Comparison of ENCODE assay signal across 11 cellular contexts in the genomic region with DNA sequence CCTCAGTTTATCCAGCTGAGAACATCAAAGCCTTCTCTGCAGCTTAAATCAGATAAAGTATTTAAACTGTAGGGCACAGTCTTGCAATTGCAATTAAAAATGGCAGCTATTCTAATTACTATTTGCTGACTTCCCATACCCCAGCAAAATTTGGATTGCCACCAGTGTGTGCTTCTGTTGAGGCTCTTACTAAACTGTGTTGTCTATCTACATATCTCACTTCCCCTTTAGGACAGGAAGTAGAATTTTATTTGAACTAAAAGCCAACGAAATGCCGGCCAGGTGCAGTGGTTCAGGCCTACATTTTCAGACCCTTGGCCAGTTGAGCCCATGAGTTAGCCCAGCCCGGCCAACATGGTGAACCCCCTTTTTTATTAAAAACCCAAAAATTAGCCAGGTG.
A peak's percentile ranks its signal among the peaks of the same experiment; 100 is the strongest.
DNase-seq lines count a peak whose midpoint lies in the region; ATAC-seq and TF ChIP-seq lines count a peak whose summit lies in the region.
"Had no signal": no experiment of that assay in that cellular context is flagged by ENCODE, and none has a peak within 500 bp of the region (broad histone marks: within the 10 kb centered on the region; RNA-seq: fewer than 3 reads in every experiment).

No MANE protein-coding gene starts in this region.

- peak overlapping the region; percentile 80 for H3K4me2 ChIP-seq in OCI-LY1 (ENCODE audit: low read length)

- H3K79me2 ChIP-seq in OCI-LY1 (ENCODE audit: insufficient read depth, low read length), result no peaks in the 10 kb centered on the region

- H3K27me3 ChIP-seq in OCI-LY1 (ENCODE audit: insufficient read depth, low read length), result no peaks in the 10 kb centered on the region

- no peaks in the 10 kb centered on the region for H3K36me3 ChIP-seq in OCI-LY1 (ENCODE audit: insufficient read depth, low read length)

- peak overlapping the region; percentile 74 for H3K9ac ChIP-seq in OCI-LY1 (ENCODE audit: low read length)

- no peaks in the 10 kb centered on the region for H3K9me2 ChIP-seq in OCI-LY1 (ENCODE audit: low read depth, low read length)

- H3F3A ChIP-seq in OCI-LY1 (ENCODE audit: insufficient read depth, low read length), result no peaks in the 10 kb centered on the region

- H3K9me3 ChIP-seq in OCI-LY1 (ENCODE audit: low read length), result no peaks in the 10 kb centered on the region

- H3K4me3 ChIP-seq in OCI-LY1 (ENCODE audit: low read depth, low read length, poor library complexity, severe bottlenecking), result peak overlapping the region; percentile 51

- H3K4me1 ChIP-seq in OCI-LY1 (ENCODE audit: insufficient read depth, low read length, severe bottlenecking), result peaks cover 30% of the 10 kb centered on the region

- no peak for DNase-seq in activated CD4-positive, alpha-beta T cell treated with anti-CD3 and anti-CD28 coated beads for 48 hours
- no peak for DNase-seq in activated effector memory CD4-positive, alpha-beta T cell treated with anti-CD3 and anti-CD28 coated beads, Interleukin-2, amount 50 U/mL, for 16 hours
- DNase-seq in KG1 (lab: John Stamatoyannopoulos, UW) (no peak), superior temporal gyrus (ENCODE audit: extremely low spot score) (no peak)
- DNase-seq: cortex of kidney, T-cell had no signal

- TF ChIP-seq CTCF in OCI-LY1 (IDR thresholded peaks at IDR 0.05; ENCODE audit: low read length), result no peak

- peak overlapping the region; percentile 100 for H3K27ac ChIP-seq in OCI-LY1 (ENCODE audit: low read depth, low read length, poor library complexity, severe bottlenecking)

- H4K20me1 ChIP-seq in OCI-LY1 (ENCODE audit: insufficient read depth, low read length), result no peaks in the 10 kb centered on the region

- H2AFZ ChIP-seq in OCI-LY1 (ENCODE audit: low read length), result peak overlapping the region; percentile 86; the same call in 1 of the 2 replicates

- peak; percentile 94 for ATAC-seq in GM18502 (IDR thresholded peaks at IDR 0.05; ENCODE audit: poor library complexity, unreplicated experiment)
- peak; percentile 92 for ATAC-seq in GM21367 (IDR thresholded peaks at IDR 0.05; ENCODE audit: unreplicated experiment)
- peak; percentile 93 for ATAC-seq in HG03066 (IDR thresholded peaks at IDR 0.05; ENCODE audit: low read depth, unreplicated experiment)
- ATAC-seq: HCT116, T-cell had no signal
